In the genomic region with DNA sequence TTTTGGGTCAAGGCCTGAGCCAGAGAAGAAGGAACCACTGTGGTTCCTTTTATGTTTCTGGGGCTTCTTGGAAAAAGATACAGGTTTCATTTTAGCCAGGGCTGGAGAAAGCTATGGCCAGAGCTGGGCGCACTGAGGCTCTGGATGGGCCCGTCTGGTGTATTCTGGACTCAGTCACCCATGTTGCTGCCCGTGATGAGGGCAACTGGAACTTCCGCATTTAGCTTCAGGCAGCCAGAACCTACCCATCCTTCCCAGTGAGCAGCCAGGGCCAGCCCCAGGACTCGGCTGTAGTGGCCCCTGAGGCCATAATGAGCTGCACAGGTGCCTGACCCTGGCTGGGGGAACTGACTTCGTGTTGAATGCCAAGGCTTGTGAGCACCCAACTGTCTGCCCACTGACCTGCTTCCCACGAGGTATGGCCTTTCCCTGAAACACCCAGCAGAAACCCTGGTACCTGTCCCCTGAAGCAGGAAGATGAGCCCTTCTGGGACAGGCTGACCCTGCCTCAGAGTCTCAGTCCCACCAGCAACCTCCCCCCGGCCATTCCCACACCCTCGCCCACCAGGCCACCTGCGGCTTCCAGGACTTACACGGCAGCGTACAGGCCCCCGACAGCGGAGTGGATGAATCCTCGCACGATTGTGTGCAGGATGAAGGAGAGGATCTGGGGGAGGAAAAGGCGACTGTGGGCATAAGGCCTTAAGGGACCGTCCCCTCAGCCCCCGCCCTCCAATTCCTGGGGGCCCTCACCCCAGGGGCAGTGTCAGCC, we compare ENCODE assay signal across 1 cellular context.
TF ChIP-seq lines count a peak whose summit lies in the region.

No MANE protein-coding gene starts in this region.

TF ChIP-seq in H1, 55 proteins besides CTCF, POLR2A, EP300 and RAD21:
- TF ChIP-seq ZNF274 (IDR thresholded peaks at IDR 0.05; ENCODE audit: borderline replicate concordance, extremely low read depth, low read length) (no peak), ATF2 (IDR thresholded peaks at IDR 0.05; ENCODE audit: low read length) (no peak), ATF3 (IDR thresholded peaks at IDR 0.05; ENCODE audit: insufficient read depth, low read depth, low read length) (no peak), JUND (IDR thresholded peaks at IDR 0.05; ENCODE audit: low read length) (no peak), CHD7 (IDR thresholded peaks at IDR 0.05; ENCODE audit: insufficient replicate concordance, low read length) (no peak), SIX5 (IDR thresholded peaks at IDR 0.05; ENCODE audit: low read depth, low read length) (no peak), NANOG (IDR thresholded peaks at IDR 0.05; ENCODE audit: insufficient read depth, low read depth, low read length, poor library complexity, severe bottlenecking) (no peak), KDM5A (IDR thresholded peaks at IDR 0.05; ENCODE audit: low read length) (no peak), EZH2 (IDR thresholded peaks at IDR 0.05; ENCODE audit: low read depth, low read length, severe bottlenecking) (no peak), BRCA1 (IDR thresholded peaks at IDR 0.05; ENCODE audit: low read depth, low read length) (no peak), RXRA (IDR thresholded peaks at IDR 0.05; ENCODE audit: insufficient read depth, low read depth, low read length) (no peak)
